19 cellular contexts compared by ENCODE assay signal in the genomic region with DNA sequence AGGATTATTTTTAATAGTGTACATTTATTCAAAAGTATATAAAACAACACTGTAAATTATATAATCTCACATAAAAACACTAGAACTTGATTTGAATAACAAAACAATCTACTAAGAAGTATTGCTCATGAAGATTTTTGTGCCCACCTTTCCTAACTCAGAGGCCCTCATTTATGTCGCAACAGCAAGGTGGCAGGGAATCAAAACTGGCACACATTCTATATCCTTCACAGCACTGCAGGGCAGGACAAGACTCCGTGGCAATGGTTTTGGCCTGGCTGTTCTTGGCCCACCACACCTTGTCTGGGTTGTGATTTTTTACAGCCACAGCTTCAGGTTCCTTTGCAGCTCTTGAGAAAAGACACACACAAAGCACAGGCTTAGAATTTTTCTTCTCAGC. TPM values are rescaled to one million over a fixed set of nuclear protein-coding genes. Genes with fewer than 3 reads are reported as not detected.
DNase-seq lines count a peak whose midpoint lies in the region; ATAC-seq, FAIRE-seq and TF ChIP-seq lines count a peak whose summit lies in the region.
"Had no signal": no experiment of that assay in that cellular context is flagged by ENCODE, and none has a peak within 500 bp of the region (broad histone marks: within the 10 kb centered on the region; RNA-seq: fewer than 3 reads in every experiment).

No MANE protein-coding gene starts in this region.

- no peak overlapping the region for H4K91ac ChIP-seq in H1 (replicated peaks; ENCODE audit: insufficient read length, low read length)

- H3K27me3 ChIP-seq in breast epithelium = no peaks in the 10 kb centered on the region
- H3K27me3 ChIP-seq in H1 (replicated peaks in 1 of 4; ENCODE audit: control insufficient read depth in 3 of 4, extremely low read depth in 1 of 4, insufficient read depth in 3 of 4, low read length in 3 of 4) = no peaks in the 10 kb centered on the region

- H3K9me3 ChIP-seq in breast epithelium (no peaks in the 10 kb centered on the region), H1 (ENCODE audit: insufficient read depth in 2 of 2, low read depth in 1 of 2, low read length in 1 of 2) (0 out of 4 replicates have a peak, but pooled peaks cover 0 to 3% of the 10 kb centered on the region in 2 experiments)

- H3K79me2 ChIP-seq in H1 (ENCODE audit: control insufficient read depth in 1 of 2, insufficient read depth in 2 of 2, low read length in 2 of 2) = no peaks in the 10 kb centered on the region

- TF ChIP-seq POLR2A in breast epithelium (IDR thresholded peaks at IDR 0.05) (no peak), H1 (IDR thresholded peaks at IDR 0.05; ENCODE audit: control extremely low read depth in 1 of 2, low read depth in 2 of 2, low read length in 2 of 2) (no peak)

- TF ChIP-seq RAD21 in H1 (IDR thresholded peaks at IDR 0.05 in 1 of 2, conservative IDR thresholded peaks at IDR 0.05 in 1 of 2; ENCODE audit: low read depth in 2 of 2, low read length in 2 of 2) = no peak

- no peak overlapping the region for H4K5ac ChIP-seq in H1 (ENCODE audit: insufficient read length, low read depth, low read length)

- no peak overlapping the region for H3K14ac ChIP-seq in H1 (ENCODE audit: insufficient read length)

- H3K79me1 ChIP-seq in H1 (ENCODE audit: low read depth, low read length) = no peaks in the 10 kb centered on the region

- DNase-seq in MCF 10A (ENCODE audit: unreplicated experiment) = peak; percentile 38
- no peak for DNase-seq in breast epithelium (ENCODE audit: low spot score in 2 of 2)
- peak; percentile 21 for DNase-seq in LNCaP clone FGC (ENCODE audit: low read depth)
- no peak for DNase-seq in H1 (ENCODE audit: low read depth in 1 of 2, low spot score in 2 of 2)
- no peak for DNase-seq in T-helper 2 cell treated with Interferon-gamma antibody and Interleukin-4, amounts not matched to agents 5 μg/mL and 100 μg/mL, for 36 hours (ENCODE audit: low spot score)
- DNase-seq: C1 segment of cervical spinal cord; CD4-positive, CD25-positive, alpha-beta regulatory T cell; CD8-positive, alpha-beta memory T cell; COR-L47; GDM1; H7; HFFc6 had no signal

- H4K8ac ChIP-seq in H1 (ENCODE audit: extremely low read depth, insufficient read depth, low read length) = peak overlapping the region; percentile 51; the same call in 1 of the 2 replicates

- H3K56ac ChIP-seq in H1 (replicated peaks; ENCODE audit: insufficient read length, low read depth, low read length) = no peak overlapping the region

- H3K4me3 Mint-ChIP-seq in MCF 10A (ENCODE audit: unreplicated experiment) = no peak overlapping the region
- H3K4me3 Mint-ChIP-seq in T-helper 2 cell treated with Interferon-gamma antibody and Interleukin-4, amounts not matched to agents 5 μg/mL and 100 μg/mL, for 36 hours = no peak overlapping the region
- H3K4me3 Mint-ChIP-seq: CD4-positive, CD25-positive, alpha-beta regulatory T cell; CD8-positive, alpha-beta memory T cell; GM23338; HFFc6 had no signal

- H2BK120ac ChIP-seq in H1 (replicated peaks; ENCODE audit: low read depth, low read length) = no peak overlapping the region

- H3K27ac ChIP-seq in breast epithelium (no peak overlapping the region), H1 (ENCODE audit: low read depth, low read length) (no peak overlapping the region)
- H3K27ac ChIP-seq: 22Rv1 had no signal

- H3K4me3 ChIP-seq in breast epithelium = no peak overlapping the region
- no peak overlapping the region for H3K4me3 ChIP-seq in LNCaP clone FGC (ENCODE audit: low read depth, low read length)
- no peak overlapping the region for H3K4me3 ChIP-seq in H1 (ENCODE audit: extremely low read depth in 1 of 4, insufficient read depth in 2 of 4, low read depth in 3 of 4, low read length in 4 of 4)
- H3K4me3 ChIP-seq: GM23338 had no signal

- no peak for TF ChIP-seq EP300 in H1 (IDR thresholded peaks at IDR 0.05; ENCODE audit: borderline replicate concordance in 1 of 2, low read depth in 2 of 2, low read length in 2 of 2)

- peak overlapping the region; percentile 29 for H3K27ac Mint-ChIP-seq in MCF 10A (ENCODE audit: low read depth, unreplicated experiment)
- H3K27ac Mint-ChIP-seq in T-helper 2 cell treated with Interferon-gamma antibody and Interleukin-4, amounts not matched to agents 5 μg/mL and 100 μg/mL, for 36 hours = no peak overlapping the region
- H3K27ac Mint-ChIP-seq: GM23338 had no signal

- H2BK12ac ChIP-seq in H1 (ENCODE audit: low read depth, low read length) = peak overlapping the region; percentile 32; the same call in 1 of the 2 replicates

- no peak overlapping the region for H3K23ac ChIP-seq in H1 (ENCODE audit: insufficient read length)

- ATAC-seq in HG02798 (IDR thresholded peaks at IDR 0.05; ENCODE audit: poor library complexity, unreplicated experiment) (no peak), HG02763 (IDR thresholded peaks at IDR 0.05; ENCODE audit: unreplicated experiment) (no peak)
- ATAC-seq: GM23338, HCT116 had no signal

- H3K36me3 ChIP-seq in breast epithelium = no peaks in the 10 kb centered on the region
- peaks cover 0 to 4% (median 0%) of the 10 kb centered on the region in 4 experiments; a peak in 2 of 8 replicates for H3K36me3 ChIP-seq in H1 (ENCODE audit: control insufficient read depth in 2 of 4, insufficient read depth in 4 of 4, low read length in 3 of 4)

- no peaks in the 10 kb centered on the region for H3K27me3 Mint-ChIP-seq in MCF 10A (ENCODE audit: insufficient read depth, unreplicated experiment)
- H3K27me3 Mint-ChIP-seq in T-helper 2 cell treated with Interferon-gamma antibody and Interleukin-4, amounts not matched to agents 5 μg/mL and 100 μg/mL, for 36 hours (ENCODE audit: low read depth) = no peaks in the 10 kb centered on the region
- H3K27me3 Mint-ChIP-seq: CD4-positive, CD25-positive, alpha-beta regulatory T cell; CD8-positive, alpha-beta memory T cell had no signal

- POLR2A ChIA-PET in MCF 10A (lab: Yijun Ruan, JAX) (interaction anchor here (0.6 kb wide), 1 partner anchor 16 kb away, joined by 4 read pairs; no protein-coding TSS in a partner anchor), H1 (lab: Charles Lee; ENCODE audit: partially characterized antibody) (no interaction called here)

- intact Hi-C loops in MCF 10A (cut with micrococcal nuclease) (no loop called here), breast epithelium (cut with DNase I; ENCODE audit: low total_unique reads) (no loop called here)

- no peak overlapping the region for H2BK5ac ChIP-seq in H1 (ENCODE audit: low read depth, low read length)

- no peak overlapping the region for H3K9ac ChIP-seq in H1 (replicated peaks in 1 of 4; ENCODE audit: extremely low read depth in 1 of 4, low read depth in 3 of 4, low read length in 3 of 4)

- TF ChIP-seq CTCF in MCF 10A (IDR thresholded peaks at IDR 0.05; ENCODE audit: unreplicated experiment) (no peak), breast epithelium (IDR thresholded peaks at IDR 0.05) (no peak), LNCaP clone FGC (IDR thresholded peaks at IDR 0.05; ENCODE audit: control insufficient read depth, extremely low read depth, insufficient read depth) (no peak), H1 (IDR thresholded peaks at IDR 0.05; ENCODE audit: control extremely low read depth in 1 of 3, insufficient read depth in 1 of 3, low read depth in 1 of 3, low read length in 3 of 3) (no peak)

- WGBS in H1 (ENCODE audit: extremely low coverage in 1 of 2, insufficient coverage in 1 of 2, insufficient read length in 1 of 2, insufficient replicate concordance in 2 of 2, low coverage in 1 of 2, low lambda C conversion rate in 2 of 2, missing lambda C conversion rate in 1 of 2), 2 experiments = 97% methylated on average over 2 of the region's 2 CpGs; no CpG with 5 or more reads in 1 of the 2 experiments

- peaks cover 7% of the 10 kb centered on the region for H3K9me3 Mint-ChIP-seq in MCF 10A (ENCODE audit: unreplicated experiment)
- peaks cover 3% of the 10 kb centered on the region for H3K9me3 Mint-ChIP-seq in T-helper 2 cell treated with Interferon-gamma antibody and Interleukin-4, amounts not matched to agents 5 μg/mL and 100 μg/mL, for 36 hours
- H3K9me3 Mint-ChIP-seq: CD8-positive, alpha-beta memory T cell; HFFc6 had no signal

- H2BK20ac ChIP-seq in H1 (ENCODE audit: low read length) = no peak overlapping the region

- H3K4me2 ChIP-seq in H1 (ENCODE audit: insufficient read depth in 1 of 2, low read depth in 2 of 2, low read length in 2 of 2) = no peak overlapping the region
- H3K4me2 ChIP-seq: GM23338 had no signal

- FAIRE-seq in H1 (lab: Jason Lieb, UNC) = no peak
- FAIRE-seq: GM12892, GM18507 had no signal

- no peak overlapping the region for H3K18ac ChIP-seq in H1 (ENCODE audit: extremely low read depth, low read length)

- no peak overlapping the region for H2AFZ ChIP-seq in H1 (ENCODE audit: low read length)
- H2AFZ ChIP-seq: GM23338 had no signal

- no peak overlapping the region for H3K4ac ChIP-seq in H1 (replicated peaks; ENCODE audit: insufficient read length, low read depth, low read length)

- H3K36me3 Mint-ChIP-seq in MCF 10A (ENCODE audit: insufficient read depth, unreplicated experiment) = peaks cover 13% of the 10 kb centered on the region
- H3K36me3 Mint-ChIP-seq in T-helper 2 cell treated with Interferon-gamma antibody and Interleukin-4, amounts not matched to agents 5 μg/mL and 100 μg/mL, for 36 hours (ENCODE audit: low read depth) = peaks cover 63% of the 10 kb centered on the region

- CTCF ChIA-PET in MCF 10A (lab: Yijun Ruan, JAX) = interaction anchor here (0.6 to 1.2 kb wide), 2 partner anchors 13 to 15 kb away, joined by 3 to 5 read pairs; no protein-coding TSS in a partner anchor
- CTCF ChIA-PET in H1 (lab: Charles Lee; ENCODE audit: partially characterized antibody) = interaction anchor here (0.9 to 1.6 kb wide), 3 partner anchors 10 to 43 kb away, joined by 3 to 6 read pairs (median 5); no protein-coding TSS in a partner anchor

- H2AK5ac ChIP-seq in H1 (ENCODE audit: low read depth, low read length) = no peak overlapping the region

- no peak overlapping the region for H2BK15ac ChIP-seq in H1 (ENCODE audit: low read length)

- no TSS peak for BruUV-seq in MCF 10A (replicated peaks; lab: Mats Ljungman, UMichigan)

- peaks cover 55% of the 10 kb centered on the region for H3K4me1 Mint-ChIP-seq in MCF 10A (ENCODE audit: insufficient read depth, unreplicated experiment)
- H3K4me1 Mint-ChIP-seq in T-helper 2 cell treated with Interferon-gamma antibody and Interleukin-4, amounts not matched to agents 5 μg/mL and 100 μg/mL, for 36 hours (ENCODE audit: low read depth) = peaks cover 19% of the 10 kb centered on the region

- H3K4me1 ChIP-seq in breast epithelium (no peaks in the 10 kb centered on the region), H1 (replicated peaks in 1 of 4; ENCODE audit: control insufficient read depth in 3 of 4, insufficient read depth in 4 of 4, low read length in 3 of 4) (peaks cover 0 to 11% (median 6%) of the 10 kb centered on the region in 4 experiments; a peak in 4 of 7 replicates)

- H3K23me2 ChIP-seq in H1 (ENCODE audit: low read depth, low read length) = no peaks in the 10 kb centered on the region

- no peaks in the 10 kb centered on the region for H4K20me1 ChIP-seq in H1 (replicated peaks in 1 of 2; ENCODE audit: control insufficient read depth in 1 of 2, insufficient read depth in 2 of 2, low read length in 2 of 2)

RNA-seq across cellular contexts. Expression of gene CUZD1, which starts 3.4 kb away (rescaled TPM):
- total RNA-seq in MCF 10A (2022) (0.91 and 1.1 TPM in 2 replicates), breast epithelium (1 to 10 TPM in 1 of 3 donors, under 1 TPM in 2; 0.48 to 1.8 (median 0.98) TPM)
- total RNA-seq in H1 (2021; fragmentation: NEBNext Ultra II Directional; extraction: Animal tissue kit (Norgen Biotek cat#: 25700)) = 11.9 and 13.0 TPM in 2 replicates
- 15.1 and 30.0 TPM in 2 replicates for polyA plus RNA-seq in H1 (2011; rRNA removed)
- polyA plus RNA-seq in H1 (2011; cell fraction: cytosol; rRNA removed) = 24.7 TPM
- polyA plus RNA-seq in H1 (2011; cell fraction: nucleus; rRNA removed) = 12.9 TPM
- polyA plus RNA-seq in H1 (2012, experiment 1 of 2) = 15.1 to 22.7 TPM (median 20.5 TPM) in 4 replicates
- 1.7 TPM for polyA plus RNA-seq in H1 (2012, experiment 2 of 2)
- 6.0 TPM for polyA plus RNA-seq in H1 (2013, experiment 1 of 2)
- polyA plus RNA-seq in H1 (2013, experiment 2 of 2) = 5.0 TPM
- 22.9 and 35.2 TPM in 2 replicates for polyA minus RNA-seq in H1 (2011; rRNA and poly(A)+ RNA removed)
- 13.7 TPM for polyA minus RNA-seq in H1 (2011; cell fraction: cytosol; rRNA and poly(A)+ RNA removed)
- 18.4 TPM for polyA minus RNA-seq in H1 (2011; cell fraction: nucleus; rRNA and poly(A)+ RNA removed)

RNA-seq across cellular contexts. Expression of gene FAM24B, which starts 30.3 kb away (rescaled TPM):
- total RNA-seq in MCF 10A (2022) (17.1 and 23.7 TPM in 2 replicates), breast epithelium (1 to 10 TPM; 3.7 to 6.6 (median 5.4) TPM)
- total RNA-seq in H1 (2021; fragmentation: NEBNext Ultra II Directional; extraction: Animal tissue kit (Norgen Biotek cat#: 25700)) = 0.50 and 0.73 TPM in 2 replicates
- polyA plus RNA-seq in H1 (2011; rRNA removed) = 0.55 and 0.56 TPM in 2 replicates
- polyA plus RNA-seq in H1 (2011; cell fraction: cytosol; rRNA removed) = 0.76 TPM
- 0.84 TPM for polyA plus RNA-seq in H1 (2011; cell fraction: nucleus; rRNA removed)
- 0.31 to 0.75 TPM (median 0.70 TPM) in 3 of 4 replicates, not detected in the other for polyA plus RNA-seq in H1 (2012, experiment 1 of 2)
- polyA plus RNA-seq in H1 (2012, experiment 2 of 2) = 0.34 TPM
- polyA plus RNA-seq in H1 (2013, experiment 1 of 2) = 1.9 TPM
- 1.4 TPM for polyA plus RNA-seq in H1 (2013, experiment 2 of 2)
- polyA minus RNA-seq in H1 (2011; rRNA and poly(A)+ RNA removed) = 0.34 TPM in 1 of 2 replicates, not detected in the other
- not detected for polyA minus RNA-seq in H1 (2011; cell fraction: cytosol; rRNA and poly(A)+ RNA removed)
- 1.2 TPM for polyA minus RNA-seq in H1 (2011; cell fraction: nucleus; rRNA and poly(A)+ RNA removed)

Comparison
In these comparisons a context has a peak if more than half of its experiments do, and no peak if none do; other contexts are left out.
1. DNase-seq: peak in MCF 10A (single experiment) and LNCaP clone FGC (single experiment); none in breast epithelium (0 of 2), H1 (0 of 2) and T-helper 2 cell treated with Interferon-gamma antibody and Interleukin-4, amounts not matched to agents 5 μg/mL and 100 μg/mL, for 36 hours (single experiment).